In genomic region chr6:143229402-143229801, GRCh38 we compare ENCODE assay signal across 26 cellular contexts.
"Had no signal": no experiment of that assay in that cellular context is flagged by ENCODE, and none has a peak within 500 bp of the region (broad histone marks: within the 10 kb centered on the region; RNA-seq: fewer than 3 reads in every experiment).

No MANE protein-coding gene starts in this region.

- H3K4me1 Mint-ChIP-seq: immature natural killer cell; memory B cell; stimulated activated memory B cell treated with anti-CD40 and anti-IgM and Interleukin-4, amounts not matched to agents 10 μg/mL and 1 μg/mL and 100 μg/mL, for 72 hours had no signal

- FAIRE-seq: islet of Langerhans, urothelium cell line had no signal

- ATAC-seq: mucosa of descending colon; naive thymus-derived CD4-positive, alpha-beta T cell; natural killer cell treated with Interleukin-12 subunit alpha and Interleukin-12 subunit beta and Interleukin-15 and Interleukin-18, amount 100 ng/mL, for 72 hours; pancreas; right cardiac atrium; stimulated activated memory B cell treated with anti-CD40 and anti-IgM and Interleukin-4, amounts not matched to agents 10 μg/mL and 1 μg/mL and 100 μg/mL, for 72 hours; upper lobe of right lung had no signal

- H3K4me3 Mint-ChIP-seq: immature natural killer cell; memory B cell; naive thymus-derived CD4-positive, alpha-beta T cell; natural killer cell treated with Interleukin-12 subunit alpha and Interleukin-12 subunit beta and Interleukin-15 and Interleukin-18, amount 100 ng/mL, for 72 hours; stimulated activated memory B cell treated with anti-CD40 and anti-IgM and Interleukin-4, amounts not matched to agents 10 μg/mL and 1 μg/mL and 100 μg/mL, for 72 hours had no signal

- H3K27ac ChIP-seq: left ventricle myocardium inferior, pancreas, prostate gland, sigmoid colon, spleen, suprapubic skin, thoracic aorta, tibial artery, upper lobe of right lung had no signal

- H3K27me3 ChIP-seq: pancreas, sigmoid colon, spleen, suprapubic skin, tibial artery, upper lobe of right lung had no signal

- H3K9me3 ChIP-seq: left ventricle myocardium inferior, mucosa of descending colon, pancreas, prostate gland, sigmoid colon, spleen, suprapubic skin, thoracic aorta, tibial artery, upper lobe of right lung had no signal

- H3K9me3 Mint-ChIP-seq: immature natural killer cell; memory B cell; natural killer cell treated with Interleukin-12 subunit alpha and Interleukin-12 subunit beta and Interleukin-15 and Interleukin-18, amount 100 ng/mL, for 72 hours; stimulated activated memory B cell treated with anti-CD40 and anti-IgM and Interleukin-4, amounts not matched to agents 10 μg/mL and 1 μg/mL and 100 μg/mL, for 72 hours had no signal

- H3K4me1 ChIP-seq: pancreas, prostate gland, sigmoid colon, spleen, tibial artery, upper lobe of right lung had no signal

- H3K27me3 Mint-ChIP-seq: memory B cell; naive thymus-derived CD4-positive, alpha-beta T cell; stimulated activated memory B cell treated with anti-CD40 and anti-IgM and Interleukin-4, amounts not matched to agents 10 μg/mL and 1 μg/mL and 100 μg/mL, for 72 hours had no signal

- DNase-seq: hypothalamus; immature natural killer cell; left ventricle myocardium inferior; midbrain; mucosa of descending colon; naive thymus-derived CD4-positive, alpha-beta T cell; pancreas; posterior cingulate gyrus; retina; right cardiac atrium; sigmoid colon; small intestine; spleen; stimulated activated CD4-positive, alpha-beta T cell treated with anti-CD3 and anti-CD28 coated beads, Interleukin-4, amount 100 ng/mL, for 24 hours; stimulated activated naive CD4-positive, alpha-beta T cell treated with Interleukin-2 at 50 U/mL for 16 hours; tibial artery; trophoblast cell; upper lobe of right lung had no signal

- H3K4me3 ChIP-seq: left ventricle myocardium inferior, mucosa of descending colon, pancreas, prostate gland, sigmoid colon, spleen, suprapubic skin, thoracic aorta, tibial artery, upper lobe of right lung had no signal

- H3K36me3 ChIP-seq: left ventricle myocardium inferior, pancreas, prostate gland, sigmoid colon, suprapubic skin, thoracic aorta, tibial artery, upper lobe of right lung had no signal

- H3K27ac Mint-ChIP-seq: immature natural killer cell; memory B cell; naive thymus-derived CD4-positive, alpha-beta T cell; natural killer cell treated with Interleukin-12 subunit alpha and Interleukin-12 subunit beta and Interleukin-15 and Interleukin-18, amount 100 ng/mL, for 72 hours; stimulated activated memory B cell treated with anti-CD40 and anti-IgM and Interleukin-4, amounts not matched to agents 10 μg/mL and 1 μg/mL and 100 μg/mL, for 72 hours had no signal
